18 cellular contexts compared by ENCODE assay signal in genomic region chr14:56809262-56810215, GRCh38. TPM values are rescaled to one million over a fixed set of nuclear protein-coding genes. Genes with fewer than 3 reads are reported as not detected.
DNase-seq lines count a peak whose midpoint lies in the region; ATAC-seq and TF ChIP-seq lines count a peak whose summit lies in the region.
"Had no signal": no experiment of that assay in that cellular context is flagged by ENCODE, and none has a peak within 500 bp of the region (broad histone marks: within the 10 kb centered on the region; RNA-seq: fewer than 3 reads in every experiment).

No MANE protein-coding gene starts in this region.

- H3K4me1 ChIP-seq in heart right ventricle (peaks cover 5 to 23% (median 17%) of the 10 kb centered on the region in 9 donors), ascending aorta (peaks cover 4 to 6% of the 10 kb centered on the region in 2 donors), mesodermal cell (ENCODE audit: control insufficient read depth, insufficient read depth, low read length, poor library complexity, severe bottlenecking) (peaks cover 26% of the 10 kb centered on the region), thoracic aorta (ENCODE audit: control insufficient read depth in 1 of 2, low read depth in 2 of 2) (peaks cover 11 to 18% of the 10 kb centered on the region in 2 donors), uterus (peaks cover 0 to 9% of the 10 kb centered on the region in 2 donors)
- H3K4me1 ChIP-seq: prostate gland had no signal

- TF ChIP-seq POLR2A in uterus (IDR thresholded peaks at IDR 0.05) = no peak

- WGBS in heart right ventricle, 2 donors = 3 to 5% methylated on average over 65 of the region's 65 CpGs
- WGBS in mesodermal cell (ENCODE audit: insufficient coverage in 2 of 2), 2 experiments = 0 to 1% methylated on average over 38 to 44 of the region's 65 CpGs

- ATAC-seq in heart right ventricle (no peak), thoracic aorta (ENCODE audit: insufficient number of reproducible peaks, low FRiP score, low read depth) (no peak), GM18517 (IDR thresholded peaks at IDR 0.05; ENCODE audit: unreplicated experiment) (no peak)
- ATAC-seq: gastroesophageal sphincter had no signal

- no peaks in the 10 kb centered on the region for H3K36me3 ChIP-seq in heart right ventricle
- no peaks in the 10 kb centered on the region for H3K36me3 ChIP-seq in ascending aorta
- no peaks in the 10 kb centered on the region for H3K36me3 ChIP-seq in mesodermal cell (ENCODE audit: control insufficient read depth, insufficient read depth, low read length)
- H3K36me3 ChIP-seq in thoracic aorta = no peaks in the 10 kb centered on the region
- H3K36me3 ChIP-seq in uterus = no peaks in the 10 kb centered on the region
- H3K36me3 ChIP-seq: gastroesophageal sphincter, prostate gland had no signal

- H3K9me3 ChIP-seq in heart right ventricle (no peaks in the 10 kb centered on the region), ascending aorta (no peaks in the 10 kb centered on the region), mesodermal cell (ENCODE audit: control insufficient read depth, low read length) (no peaks in the 10 kb centered on the region), thoracic aorta (no peaks in the 10 kb centered on the region), uterus (no peaks in the 10 kb centered on the region)
- H3K9me3 ChIP-seq: gastroesophageal sphincter, prostate gland had no signal

- DNase-seq in heart right ventricle = no peak
- DNase-seq in cardiac septum (ENCODE audit: low spot score) = no peak
- DNase-seq in ascending aorta (ENCODE audit: low spot score in 2 of 2) = no peak
- no peak for DNase-seq in thoracic aorta (ENCODE audit: low spot score)
- DNase-seq in uterus = no peak
- DNase-seq in head of caudate nucleus = no peak
- DNase-seq: activated CD8-positive, alpha-beta memory T cell treated with anti-CD3 and anti-CD28 coated beads for 24 hours; amygdala; NCI-H1092; NCI-H446; PC-9; stimulated activated CD4-positive, alpha-beta T cell treated with anti-CD3 and anti-CD28 coated beads, Interleukin-2, amount 100 ng/mL, for 48 hours; stimulated activated naive CD4-positive, alpha-beta T cell treated with Interleukin-2 at 50 U/mL for 16 hours had no signal

- intact Hi-C loops in heart right ventricle (cut with DNase I) = no loop called here
- intact Hi-C loops in cardiac septum (cut with DNase I) = no loop called here
- intact Hi-C loops in ascending aorta (cut with DNase I) = no loop called here
- intact Hi-C loops in uterus (cut with DNase I; ENCODE audit: low total_unique reads) = no loop called here
- intact Hi-C loops in head of caudate nucleus (cut with DNase I) = no loop called here

- no peak overlapping the region for H3K27ac ChIP-seq in heart right ventricle
- no peak overlapping the region for H3K27ac ChIP-seq in ascending aorta
- H3K27ac ChIP-seq in mesodermal cell (ENCODE audit: low read depth, low read length, severe bottlenecking) = no peak overlapping the region
- H3K27ac ChIP-seq in thoracic aorta = no peak overlapping the region
- H3K27ac ChIP-seq in uterus = no peak overlapping the region
- H3K27ac ChIP-seq: gastroesophageal sphincter, PC-9, prostate gland had no signal

- peak overlapping the region in 6 of 10 donors; percentile 19 to 35 (median 24) for H3K4me3 ChIP-seq in heart right ventricle
- peak overlapping the region; percentile 28 to 32 for H3K4me3 ChIP-seq in ascending aorta
- peak overlapping the region; percentile 28 for H3K4me3 ChIP-seq in mesodermal cell (ENCODE audit: extremely low read depth, insufficient read depth, low read length, poor library complexity, severe bottlenecking)
- peak overlapping the region; percentile 51 for H3K4me3 ChIP-seq in thoracic aorta
- no peak overlapping the region for H3K4me3 ChIP-seq in uterus
- H3K4me3 ChIP-seq: PC-9, prostate gland had no signal

- TF ChIP-seq CTCF in heart right ventricle (IDR thresholded peaks at IDR 0.05) (no peak), ascending aorta (IDR thresholded peaks at IDR 0.05) (no peak), thoracic aorta (IDR thresholded peaks at IDR 0.05) (no peak), uterus (IDR thresholded peaks at IDR 0.05) (no peak)

- H3K27me3 ChIP-seq in heart right ventricle = peaks cover 56 to 100% (median 100%) of the 10 kb centered on the region in 7 donors
- peaks cover 33% of the 10 kb centered on the region for H3K27me3 ChIP-seq in ascending aorta
- peaks cover 26% of the 10 kb centered on the region for H3K27me3 ChIP-seq in thoracic aorta (replicated peaks; ENCODE audit: insufficient read depth)
- peaks cover 9 to 86% of the 10 kb centered on the region in 2 donors for H3K27me3 ChIP-seq in uterus

RNA-seq across cellular contexts. Expression of gene OTX2, which starts 0.7 kb away (rescaled TPM):
- total RNA-seq in heart right ventricle (not detected), cardiac septum (not detected), ascending aorta (not detected), thoracic aorta (not detected), uterus (not detected)
- not detected for polyA plus RNA-seq in heart right ventricle
- polyA plus RNA-seq in mesodermal cell (2013, experiment 1 of 2) = 2.8 TPM
- polyA plus RNA-seq in mesodermal cell (2013, experiment 2 of 2) = 2.2 TPM
- total RNA-seq: gastroesophageal sphincter, lung microvascular endothelial cell, PC-9, prostate gland had no signal

Comparison
In these comparisons a context has a peak if more than half of its experiments do, and no peak if none do; other contexts are left out.
1. H3K4me3 ChIP-seq: peak in heart right ventricle (6 of 10), ascending aorta (2 of 2), mesodermal cell (single experiment) and thoracic aorta (single experiment); none in uterus (0 of 2).